Comparison of ENCODE assay signal across 1 cellular context in the genomic region with DNA sequence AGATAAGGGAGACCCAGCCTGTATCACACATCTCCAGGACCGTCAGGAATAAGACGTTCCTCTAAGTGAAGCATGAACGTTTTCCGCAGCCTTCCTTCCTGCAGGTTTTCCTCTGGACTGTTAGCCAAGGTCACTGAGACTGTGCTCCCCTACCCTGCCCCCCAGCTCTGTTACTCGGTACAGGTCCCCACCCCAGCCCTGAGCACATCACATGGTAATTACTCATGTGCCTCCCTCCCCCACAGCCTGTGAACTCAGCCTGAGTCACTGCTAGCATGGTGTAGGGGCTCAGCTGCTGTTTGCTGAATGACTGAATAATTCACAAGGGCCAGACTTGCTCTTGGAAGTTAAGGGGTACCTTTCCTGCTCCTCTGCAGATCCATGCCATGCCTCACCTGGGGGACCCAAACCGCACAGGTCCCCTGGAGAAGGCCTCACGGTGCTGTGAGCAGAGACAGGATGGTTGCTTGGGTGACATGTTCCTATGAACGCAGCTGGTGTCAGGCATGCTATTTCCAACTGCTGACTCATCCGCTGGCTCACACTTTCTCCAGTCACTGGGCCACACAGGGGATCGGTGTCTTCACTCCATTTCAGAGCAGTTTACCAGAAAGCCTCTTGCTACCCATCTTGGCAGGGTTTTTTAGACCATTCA.
TF ChIP-seq lines count a peak whose summit lies in the region.

No MANE protein-coding gene starts in this region.

TF ChIP-seq in K562, 482 proteins besides CTCF, POLR2A, EP300 and RAD21 (continued from another document and continues in another):
- TF ChIP-seq, protein P1, sequence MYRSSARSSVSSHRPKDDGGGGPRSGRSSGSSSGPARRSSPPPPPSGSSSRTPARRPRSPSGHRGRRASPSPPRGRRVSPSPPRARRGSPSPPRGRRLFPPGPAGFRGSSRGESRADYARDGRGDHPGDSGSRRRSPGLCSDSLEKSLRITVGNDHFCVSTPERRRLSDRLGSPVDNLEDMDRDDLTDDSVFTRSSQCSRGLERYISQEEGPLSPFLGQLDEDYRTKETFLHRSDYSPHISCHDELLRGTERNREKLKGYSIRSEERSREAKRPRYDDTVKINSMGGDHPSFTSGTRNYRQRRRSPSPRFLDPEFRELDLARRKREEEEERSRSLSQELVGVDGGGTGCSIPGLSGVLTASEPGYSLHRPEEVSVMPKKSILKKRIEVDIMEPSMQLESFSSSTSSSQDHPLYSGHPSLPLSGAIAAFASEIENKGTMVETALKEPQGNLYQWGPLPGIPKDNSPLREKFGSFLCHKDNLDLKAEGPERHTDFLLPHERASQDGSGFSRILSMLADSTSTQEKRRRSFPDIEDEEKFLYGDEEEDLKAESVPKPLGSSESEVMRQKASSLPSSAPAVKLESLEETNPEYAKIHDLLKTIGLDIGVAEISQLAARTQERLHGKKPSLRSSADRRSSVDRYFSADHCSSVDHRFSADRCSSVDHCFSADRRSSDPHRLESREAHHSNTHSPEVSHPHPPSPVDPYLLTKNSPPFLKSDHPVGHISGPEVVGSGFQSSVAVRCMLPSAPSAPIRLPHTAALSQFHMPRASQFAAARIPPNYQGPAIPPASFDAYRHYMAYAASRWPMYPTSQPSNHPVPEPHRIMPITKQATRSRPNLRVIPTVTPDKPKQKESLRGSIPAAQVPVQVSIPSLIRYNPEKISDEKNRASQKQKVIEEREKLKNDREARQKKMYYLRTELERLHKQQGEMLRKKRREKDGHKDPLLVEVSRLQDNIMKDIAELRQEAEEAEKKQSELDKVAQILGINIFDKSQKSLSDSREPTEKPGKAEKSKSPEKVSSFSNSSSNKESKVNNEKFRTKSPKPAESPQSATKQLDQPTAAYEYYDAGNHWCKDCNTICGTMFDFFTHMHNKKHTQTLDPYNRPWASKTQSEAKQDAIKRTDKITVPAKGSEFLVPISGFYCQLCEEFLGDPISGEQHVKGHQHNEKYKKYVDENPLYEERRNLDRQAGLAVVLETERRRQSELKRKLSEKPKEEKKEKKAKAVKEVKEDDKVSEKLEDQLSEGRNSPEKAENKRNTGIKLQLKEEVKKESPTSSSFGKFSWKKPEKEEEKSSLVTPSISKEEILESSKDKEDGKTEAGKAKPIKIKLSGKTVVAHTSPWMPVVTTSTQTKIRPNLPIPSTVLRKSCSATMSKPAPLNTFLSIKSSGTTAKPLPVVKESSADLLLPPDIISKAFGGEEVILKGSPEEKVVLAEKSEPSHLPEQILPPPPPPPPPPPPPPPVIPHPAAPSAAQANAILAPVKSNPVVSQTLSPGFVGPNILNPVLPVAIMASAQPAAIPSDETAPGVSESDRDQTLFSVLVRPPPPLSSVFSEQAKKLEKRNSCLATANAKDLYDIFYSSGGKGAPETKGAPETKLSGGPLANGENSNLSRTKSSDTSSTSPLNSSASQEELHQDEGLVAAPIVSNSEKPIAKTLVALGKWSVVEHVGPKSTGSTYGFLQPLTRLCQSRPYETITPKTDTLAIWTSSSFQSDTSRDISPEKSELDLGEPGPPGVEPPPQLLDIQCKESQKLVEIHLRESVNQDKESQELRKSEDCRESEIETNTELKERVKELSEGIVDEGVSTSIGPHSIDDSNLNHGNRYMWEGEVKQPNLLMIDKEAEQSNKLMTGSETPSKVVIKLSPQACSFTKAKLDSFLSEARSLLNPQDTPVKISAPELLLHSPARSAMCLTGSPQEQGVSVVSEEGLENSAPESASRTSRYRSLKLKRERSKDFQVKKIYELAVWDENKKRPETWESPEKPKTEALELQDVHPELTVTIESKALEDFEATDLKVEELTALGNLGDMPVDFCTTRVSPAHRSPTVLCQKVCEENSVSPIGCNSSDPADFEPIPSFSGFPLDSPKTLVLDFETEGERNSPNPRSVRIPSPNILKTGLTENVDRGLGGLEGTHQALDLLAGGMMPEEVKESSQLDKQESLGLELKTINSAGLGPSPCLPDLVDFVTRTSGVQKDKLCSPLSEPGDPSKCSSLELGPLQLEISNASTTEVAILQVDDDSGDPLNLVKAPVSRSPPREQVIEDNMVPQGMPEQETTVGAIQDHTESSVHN (IDR thresholded peaks at IDR 0.05; ENCODE audit: borderline replicate concordance in 1 of 2, low read depth in 1 of 2) = peak in 1 of 2 experiments; percentile 98; a peak in 2 of 4 replicates
- TF ChIP-seq BCL6 (CRISPR knock-in tag; IDR thresholded peaks at IDR 0.05) (no peak), ETV1 (tag; conservative IDR thresholded peaks at IDR 0.05; ENCODE audit: low read depth) (peak; percentile 39; the same call in 1 of the 2 replicates), SIN3A (IDR thresholded peaks at IDR 0.05; ENCODE audit: borderline replicate concordance in 2 of 2, control insufficient read depth in 1 of 2, low read depth in 2 of 2, low read length in 2 of 2) (0 out of 4 replicates have a peak, but pooled peaks of 1 of the 2 experiments have one; percentile 22), NBN (IDR thresholded peaks at IDR 0.05; ENCODE audit: low read depth) (peak; percentile 88), PHB (CRISPR knock-in tag; IDR thresholded peaks at IDR 0.05) (no peak), ZNF584 (CRISPR knock-in tag; IDR thresholded peaks at IDR 0.05; ENCODE audit: low read depth) (peak; percentile 91), U2AF1 (optimal IDR thresholded peaks at IDR 0.05; ENCODE audit: low read depth, low read length) (no peak), RFX7 (CRISPR knock-in tag; IDR thresholded peaks at IDR 0.05) (no peak), SP1 (CRISPR knock-in tag; IDR thresholded peaks at IDR 0.05) (0 out of 2 replicates have a peak, but pooled peaks have one; percentile 17), FIP1L1 (IDR thresholded peaks at IDR 0.05; ENCODE audit: low read depth, low read length, poor library complexity, severe bottlenecking) (no peak), TAF1 (IDR thresholded peaks at IDR 0.05; ENCODE audit: control insufficient read depth, extremely low read depth, insufficient read depth, low read length, severe bottlenecking) (no peak), KAT2B (IDR thresholded peaks at IDR 0.05; ENCODE audit: low read depth, low read length) (no peak), SRSF9 (IDR thresholded peaks at IDR 0.05; ENCODE audit: borderline replicate concordance, low read depth, low read length) (no peak), ZBTB17 (CRISPR knock-in tag; IDR thresholded peaks at IDR 0.05) (0 out of 2 replicates have a peak, but pooled peaks have one; percentile 15), ZNF75A (CRISPR knock-in tag; IDR thresholded peaks at IDR 0.05) (no peak), ZNF121 (CRISPR knock-in tag; conservative IDR thresholded peaks at IDR 0.05) (no peak), RBM25 (IDR thresholded peaks at IDR 0.05; ENCODE audit: low read depth, low read length, severe bottlenecking) (no peak), EP400 (IDR thresholded peaks at IDR 0.05) (peak; percentile 78), ZNF174 (CRISPR knock-in tag; IDR thresholded peaks at IDR 0.05) (no peak), ELF1 (tag; IDR thresholded peaks at IDR 0.05) (no peak), E2F3 (CRISPR knock-in tag; IDR thresholded peaks at IDR 0.05) (no peak), SMARCB1 (IDR thresholded peaks at IDR 0.05; ENCODE audit: insufficient read length, low read depth) (no peak), ZNF184 (CRISPR knock-in tag; IDR thresholded peaks at IDR 0.05) (no peak)
- TF ChIP-seq, protein P2, sequence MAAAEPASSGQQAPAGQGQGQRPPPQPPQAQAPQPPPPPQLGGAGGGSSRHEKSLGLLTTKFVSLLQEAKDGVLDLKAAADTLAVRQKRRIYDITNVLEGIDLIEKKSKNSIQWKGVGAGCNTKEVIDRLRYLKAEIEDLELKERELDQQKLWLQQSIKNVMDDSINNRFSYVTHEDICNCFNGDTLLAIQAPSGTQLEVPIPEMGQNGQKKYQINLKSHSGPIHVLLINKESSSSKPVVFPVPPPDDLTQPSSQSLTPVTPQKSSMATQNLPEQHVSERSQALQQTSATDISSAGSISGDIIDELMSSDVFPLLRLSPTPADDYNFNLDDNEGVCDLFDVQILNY (CRISPR knock-in tag; IDR thresholded peaks at IDR 0.05) = no peak
- TF ChIP-seq, protein P3, sequence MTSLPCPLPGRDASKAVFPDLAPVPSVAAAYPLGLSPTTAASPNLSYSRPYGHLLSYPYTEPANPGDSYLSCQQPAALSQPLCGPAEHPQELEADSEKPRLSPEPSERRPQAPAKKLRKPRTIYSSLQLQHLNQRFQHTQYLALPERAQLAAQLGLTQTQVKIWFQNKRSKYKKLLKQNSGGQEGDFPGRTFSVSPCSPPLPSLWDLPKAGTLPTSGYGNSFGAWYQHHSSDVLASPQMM (CRISPR knock-in tag; IDR thresholded peaks at IDR 0.05) = no peak
- TF ChIP-seq, protein P4, sequence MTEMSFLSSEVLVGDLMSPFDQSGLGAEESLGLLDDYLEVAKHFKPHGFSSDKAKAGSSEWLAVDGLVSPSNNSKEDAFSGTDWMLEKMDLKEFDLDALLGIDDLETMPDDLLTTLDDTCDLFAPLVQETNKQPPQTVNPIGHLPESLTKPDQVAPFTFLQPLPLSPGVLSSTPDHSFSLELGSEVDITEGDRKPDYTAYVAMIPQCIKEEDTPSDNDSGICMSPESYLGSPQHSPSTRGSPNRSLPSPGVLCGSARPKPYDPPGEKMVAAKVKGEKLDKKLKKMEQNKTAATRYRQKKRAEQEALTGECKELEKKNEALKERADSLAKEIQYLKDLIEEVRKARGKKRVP (CRISPR knock-in tag; IDR thresholded peaks at IDR 0.05) = no peak
- TF ChIP-seq, protein P5, sequence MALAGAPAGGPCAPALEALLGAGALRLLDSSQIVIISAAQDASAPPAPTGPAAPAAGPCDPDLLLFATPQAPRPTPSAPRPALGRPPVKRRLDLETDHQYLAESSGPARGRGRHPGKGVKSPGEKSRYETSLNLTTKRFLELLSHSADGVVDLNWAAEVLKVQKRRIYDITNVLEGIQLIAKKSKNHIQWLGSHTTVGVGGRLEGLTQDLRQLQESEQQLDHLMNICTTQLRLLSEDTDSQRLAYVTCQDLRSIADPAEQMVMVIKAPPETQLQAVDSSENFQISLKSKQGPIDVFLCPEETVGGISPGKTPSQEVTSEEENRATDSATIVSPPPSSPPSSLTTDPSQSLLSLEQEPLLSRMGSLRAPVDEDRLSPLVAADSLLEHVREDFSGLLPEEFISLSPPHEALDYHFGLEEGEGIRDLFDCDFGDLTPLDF (CRISPR knock-in tag; IDR thresholded peaks at IDR 0.05) = no peak
- TF ChIP-seq, protein P6, sequence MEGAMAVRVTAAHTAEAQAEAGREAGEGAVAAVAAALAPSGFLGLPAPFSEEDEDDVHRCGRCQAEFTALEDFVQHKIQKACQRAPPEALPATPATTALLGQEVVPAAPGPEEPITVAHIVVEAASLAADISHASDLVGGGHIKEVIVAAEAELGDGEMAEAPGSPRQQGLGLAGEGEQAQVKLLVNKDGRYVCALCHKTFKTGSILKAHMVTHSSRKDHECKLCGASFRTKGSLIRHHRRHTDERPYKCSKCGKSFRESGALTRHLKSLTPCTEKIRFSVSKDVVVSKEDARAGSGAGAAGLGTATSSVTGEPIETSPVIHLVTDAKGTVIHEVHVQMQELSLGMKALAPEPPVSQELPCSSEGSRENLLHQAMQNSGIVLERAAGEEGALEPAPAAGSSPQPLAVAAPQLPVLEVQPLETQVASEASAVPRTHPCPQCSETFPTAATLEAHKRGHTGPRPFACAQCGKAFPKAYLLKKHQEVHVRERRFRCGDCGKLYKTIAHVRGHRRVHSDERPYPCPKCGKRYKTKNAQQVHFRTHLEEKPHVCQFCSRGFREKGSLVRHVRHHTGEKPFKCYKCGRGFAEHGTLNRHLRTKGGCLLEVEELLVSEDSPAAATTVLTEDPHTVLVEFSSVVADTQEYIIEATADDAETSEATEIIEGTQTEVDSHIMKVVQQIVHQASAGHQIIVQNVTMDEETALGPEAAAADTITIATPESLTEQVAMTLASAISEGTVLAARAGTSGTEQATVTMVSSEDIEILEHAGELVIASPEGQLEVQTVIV (CRISPR knock-in tag; IDR thresholded peaks at IDR 0.05; ENCODE audit: borderline replicate concordance) = no peak
- TF ChIP-seq, protein P7, sequence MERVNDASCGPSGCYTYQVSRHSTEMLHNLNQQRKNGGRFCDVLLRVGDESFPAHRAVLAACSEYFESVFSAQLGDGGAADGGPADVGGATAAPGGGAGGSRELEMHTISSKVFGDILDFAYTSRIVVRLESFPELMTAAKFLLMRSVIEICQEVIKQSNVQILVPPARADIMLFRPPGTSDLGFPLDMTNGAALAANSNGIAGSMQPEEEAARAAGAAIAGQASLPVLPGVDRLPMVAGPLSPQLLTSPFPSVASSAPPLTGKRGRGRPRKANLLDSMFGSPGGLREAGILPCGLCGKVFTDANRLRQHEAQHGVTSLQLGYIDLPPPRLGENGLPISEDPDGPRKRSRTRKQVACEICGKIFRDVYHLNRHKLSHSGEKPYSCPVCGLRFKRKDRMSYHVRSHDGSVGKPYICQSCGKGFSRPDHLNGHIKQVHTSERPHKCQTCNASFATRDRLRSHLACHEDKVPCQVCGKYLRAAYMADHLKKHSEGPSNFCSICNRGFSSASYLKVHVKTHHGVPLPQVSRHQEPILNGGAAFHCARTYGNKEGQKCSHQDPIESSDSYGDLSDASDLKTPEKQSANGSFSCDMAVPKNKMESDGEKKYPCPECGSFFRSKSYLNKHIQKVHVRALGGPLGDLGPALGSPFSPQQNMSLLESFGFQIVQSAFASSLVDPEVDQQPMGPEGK (CRISPR knock-in tag; IDR thresholded peaks at IDR 0.05; ENCODE audit: borderline replicate concordance) = no peak
- TF ChIP-seq, protein P8, sequence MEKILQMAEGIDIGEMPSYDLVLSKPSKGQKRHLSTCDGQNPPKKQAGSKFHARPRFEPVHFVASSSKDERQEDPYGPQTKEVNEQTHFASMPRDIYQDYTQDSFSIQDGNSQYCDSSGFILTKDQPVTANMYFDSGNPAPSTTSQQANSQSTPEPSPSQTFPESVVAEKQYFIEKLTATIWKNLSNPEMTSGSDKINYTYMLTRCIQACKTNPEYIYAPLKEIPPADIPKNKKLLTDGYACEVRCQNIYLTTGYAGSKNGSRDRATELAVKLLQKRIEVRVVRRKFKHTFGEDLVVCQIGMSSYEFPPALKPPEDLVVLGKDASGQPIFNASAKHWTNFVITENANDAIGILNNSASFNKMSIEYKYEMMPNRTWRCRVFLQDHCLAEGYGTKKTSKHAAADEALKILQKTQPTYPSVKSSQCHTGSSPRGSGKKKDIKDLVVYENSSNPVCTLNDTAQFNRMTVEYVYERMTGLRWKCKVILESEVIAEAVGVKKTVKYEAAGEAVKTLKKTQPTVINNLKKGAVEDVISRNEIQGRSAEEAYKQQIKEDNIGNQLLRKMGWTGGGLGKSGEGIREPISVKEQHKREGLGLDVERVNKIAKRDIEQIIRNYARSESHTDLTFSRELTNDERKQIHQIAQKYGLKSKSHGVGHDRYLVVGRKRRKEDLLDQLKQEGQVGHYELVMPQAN (IDR thresholded peaks at IDR 0.05; ENCODE audit: borderline replicate concordance) = peak; percentile 63; the same call in 1 of the 2 replicates
